1 cellular context compared by ENCODE assay signal in the genomic region with DNA sequence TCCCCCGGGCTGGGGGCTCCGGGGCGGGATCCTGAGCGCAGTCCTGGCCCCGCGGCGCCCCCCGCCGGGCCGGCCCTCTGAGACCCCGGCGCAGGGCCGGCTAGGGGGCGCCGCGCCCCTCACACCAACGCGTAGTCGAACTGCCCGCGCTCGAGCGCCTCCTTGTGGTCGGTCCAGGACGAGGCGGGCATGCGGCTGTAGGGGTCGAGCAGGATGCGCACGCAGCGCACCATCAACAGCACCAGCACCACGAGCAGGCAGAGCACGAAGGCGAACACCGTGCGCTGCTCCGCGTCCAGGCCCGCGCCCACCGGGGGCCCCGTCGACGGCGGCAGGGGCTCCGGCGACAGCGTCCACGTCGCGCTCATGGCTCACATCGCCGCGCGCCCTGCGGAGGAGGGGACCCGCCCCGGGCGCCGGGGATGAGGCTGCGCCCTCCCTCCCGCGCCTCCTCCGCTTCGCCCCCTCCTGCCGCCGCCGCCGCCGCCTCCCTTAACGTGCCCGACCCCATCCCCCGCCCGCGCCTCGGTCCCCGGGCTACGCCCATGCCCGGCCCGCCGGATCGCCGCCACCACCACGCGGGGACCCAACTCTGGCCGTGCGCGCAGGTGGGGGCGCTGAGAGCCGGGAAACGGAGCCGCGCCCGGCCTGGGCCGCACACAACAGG.
TF ChIP-seq lines count a peak whose summit lies in the region.

No MANE protein-coding gene starts in this region.

TF ChIP-seq in HepG2, 621 proteins besides CTCF, POLR2A, EP300 and RAD21 (continues in another document):
- TF ChIP-seq FOXA1 (IDR thresholded peaks at IDR 0.05) (no peak), FOXA1 (CRISPR knock-in tag; IDR thresholded peaks at IDR 0.05) (peak; percentile 40), SOX13 (IDR thresholded peaks at IDR 0.05) (no peak), SOX13 (CRISPR knock-in tag; conservative IDR thresholded peaks at IDR 0.05 in 1 of 2, IDR thresholded peaks at IDR 0.05 in 1 of 2) (peak in 1 of 2 experiments; percentile 26; a peak in 2 of 4 replicates), MXD4 (CRISPR knock-in tag; IDR thresholded peaks at IDR 0.05) (peak; percentile 70), ZBTB8A (CRISPR knock-in tag; IDR thresholded peaks at IDR 0.05; ENCODE audit: borderline replicate concordance, low read depth) (no peak), ZNF674 (CRISPR knock-in tag; IDR thresholded peaks at IDR 0.05; ENCODE audit: low read depth) (no peak), TMF1 (CRISPR knock-in tag; IDR thresholded peaks at IDR 0.05; ENCODE audit: low read depth) (0 out of 2 replicates have a peak, but pooled peaks have one; percentile 34), NFIB (CRISPR knock-in tag; IDR thresholded peaks at IDR 0.05; ENCODE audit: borderline replicate concordance) (no peak), RARA (CRISPR knock-in tag; IDR thresholded peaks at IDR 0.05) (peak; percentile 38), ZC3H4 (CRISPR knock-in tag; IDR thresholded peaks at IDR 0.05; ENCODE audit: borderline replicate concordance) (no peak), MXI1 (IDR thresholded peaks at IDR 0.05; ENCODE audit: borderline replicate concordance, low read depth, low read length) (peak; percentile 61; the same call in 1 of the 3 replicates), FOXA3 (CRISPR knock-in tag; IDR thresholded peaks at IDR 0.05) (peak; percentile 29; the same call in 1 of the 2 replicates), ARNT2 (CRISPR knock-in tag; IDR thresholded peaks at IDR 0.05; ENCODE audit: low read depth) (peak; percentile 89), SALL1 (CRISPR knock-in tag; IDR thresholded peaks at IDR 0.05) (peak; percentile 86), TEAD3 (CRISPR knock-in tag; optimal IDR thresholded peaks at IDR 0.05; ENCODE audit: borderline replicate concordance) (peak; percentile 71), ZFY (CRISPR knock-in tag; IDR thresholded peaks at IDR 0.05) (peak; percentile 74), ZNF790 (CRISPR knock-in tag; IDR thresholded peaks at IDR 0.05; ENCODE audit: borderline replicate concordance) (peak; percentile 50; the same call in 1 of the 2 replicates), REXO4 (CRISPR knock-in tag; IDR thresholded peaks at IDR 0.05; ENCODE audit: borderline replicate concordance) (no peak), ZFX (CRISPR knock-in tag; IDR thresholded peaks at IDR 0.05; ENCODE audit: low read depth) (peak; percentile 52; the same call in 1 of the 2 replicates), ZNF160 (CRISPR knock-in tag; IDR thresholded peaks at IDR 0.05) (peak; percentile 61; the same call in 1 of the 2 replicates), ZNF460 (CRISPR knock-in tag; IDR thresholded peaks at IDR 0.05; ENCODE audit: borderline replicate concordance) (no peak), ZNF260 (CRISPR knock-in tag; IDR thresholded peaks at IDR 0.05; ENCODE audit: borderline replicate concordance, low read depth) (no peak), HDAC1 (CRISPR knock-in tag; IDR thresholded peaks at IDR 0.05) (peak; percentile 44; the same call in 1 of the 2 replicates), CENPT (CRISPR knock-in tag; IDR thresholded peaks at IDR 0.05; ENCODE audit: low read depth) (0 out of 2 replicates have a peak, but pooled peaks have one; percentile 61), KLF9 (CRISPR knock-in tag; IDR thresholded peaks at IDR 0.05; ENCODE audit: low read depth) (no peak), ZNF607 (CRISPR knock-in tag; IDR thresholded peaks at IDR 0.05; ENCODE audit: borderline replicate concordance) (peak; percentile 78), PRMT3 (CRISPR knock-in tag; IDR thresholded peaks at IDR 0.05; ENCODE audit: borderline replicate concordance, low read depth) (peak; percentile 76), ZSCAN25 (CRISPR knock-in tag; IDR thresholded peaks at IDR 0.05) (peak; percentile 58; the same call in 1 of the 2 replicates), ZNF563 (CRISPR knock-in tag; IDR thresholded peaks at IDR 0.05) (peak; percentile 87; the same call in 1 of the 2 replicates), NFE2L2 (IDR thresholded peaks at IDR 0.05; ENCODE audit: low read length) (no peak), PLRG1 (conservative IDR thresholded peaks at IDR 0.05) (no peak), ISX (CRISPR knock-in tag; conservative IDR thresholded peaks at IDR 0.05) (peak; percentile 68; the same call in 1 of the 2 replicates), ARHGAP35 (CRISPR knock-in tag; IDR thresholded peaks at IDR 0.05; ENCODE audit: borderline replicate concordance) (peak; percentile 58; the same call in 1 of the 2 replicates), ZNF616 (CRISPR knock-in tag; IDR thresholded peaks at IDR 0.05; ENCODE audit: low read depth) (peak; percentile 91), FOSL2 (CRISPR knock-in tag; IDR thresholded peaks at IDR 0.05) (0 out of 2 replicates have a peak, but pooled peaks have one; percentile 26), KLF12 (CRISPR knock-in tag; IDR thresholded peaks at IDR 0.05; ENCODE audit: borderline replicate concordance) (peak; percentile 57; the same call in 1 of the 2 replicates), CHD4 (IDR thresholded peaks at IDR 0.05; ENCODE audit: borderline replicate concordance, low read length) (no peak), ZNF234 (CRISPR knock-in tag; conservative IDR thresholded peaks at IDR 0.05) (no peak)
- TF ChIP-seq, protein P1, sequence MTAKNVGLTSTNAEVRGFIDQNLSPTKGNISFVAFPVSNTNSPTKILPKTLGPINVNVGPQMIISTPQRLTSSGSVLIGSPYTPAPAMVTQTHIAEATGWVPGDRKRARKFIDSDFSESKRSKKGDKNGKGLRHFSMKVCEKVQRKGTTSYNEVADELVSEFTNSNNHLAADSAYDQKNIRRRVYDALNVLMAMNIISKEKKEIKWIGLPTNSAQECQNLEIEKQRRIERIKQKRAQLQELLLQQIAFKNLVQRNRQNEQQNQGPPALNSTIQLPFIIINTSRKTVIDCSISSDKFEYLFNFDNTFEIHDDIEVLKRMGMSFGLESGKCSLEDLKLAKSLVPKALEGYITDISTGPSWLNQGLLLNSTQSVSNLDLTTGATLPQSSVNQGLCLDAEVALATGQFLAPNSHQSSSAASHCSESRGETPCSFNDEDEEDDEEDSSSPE (CRISPR knock-in tag; IDR thresholded peaks at IDR 0.05), result peak; percentile 87
- TF ChIP-seq, protein P2, sequence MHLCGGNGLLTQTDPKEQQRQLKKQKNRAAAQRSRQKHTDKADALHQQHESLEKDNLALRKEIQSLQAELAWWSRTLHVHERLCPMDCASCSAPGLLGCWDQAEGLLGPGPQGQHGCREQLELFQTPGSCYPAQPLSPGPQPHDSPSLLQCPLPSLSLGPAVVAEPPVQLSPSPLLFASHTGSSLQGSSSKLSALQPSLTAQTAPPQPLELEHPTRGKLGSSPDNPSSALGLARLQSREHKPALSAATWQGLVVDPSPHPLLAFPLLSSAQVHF (CRISPR knock-in tag; IDR thresholded peaks at IDR 0.05), result peak; percentile 51; the same call in 1 of the 2 replicates
- TF ChIP-seq, protein P3, sequence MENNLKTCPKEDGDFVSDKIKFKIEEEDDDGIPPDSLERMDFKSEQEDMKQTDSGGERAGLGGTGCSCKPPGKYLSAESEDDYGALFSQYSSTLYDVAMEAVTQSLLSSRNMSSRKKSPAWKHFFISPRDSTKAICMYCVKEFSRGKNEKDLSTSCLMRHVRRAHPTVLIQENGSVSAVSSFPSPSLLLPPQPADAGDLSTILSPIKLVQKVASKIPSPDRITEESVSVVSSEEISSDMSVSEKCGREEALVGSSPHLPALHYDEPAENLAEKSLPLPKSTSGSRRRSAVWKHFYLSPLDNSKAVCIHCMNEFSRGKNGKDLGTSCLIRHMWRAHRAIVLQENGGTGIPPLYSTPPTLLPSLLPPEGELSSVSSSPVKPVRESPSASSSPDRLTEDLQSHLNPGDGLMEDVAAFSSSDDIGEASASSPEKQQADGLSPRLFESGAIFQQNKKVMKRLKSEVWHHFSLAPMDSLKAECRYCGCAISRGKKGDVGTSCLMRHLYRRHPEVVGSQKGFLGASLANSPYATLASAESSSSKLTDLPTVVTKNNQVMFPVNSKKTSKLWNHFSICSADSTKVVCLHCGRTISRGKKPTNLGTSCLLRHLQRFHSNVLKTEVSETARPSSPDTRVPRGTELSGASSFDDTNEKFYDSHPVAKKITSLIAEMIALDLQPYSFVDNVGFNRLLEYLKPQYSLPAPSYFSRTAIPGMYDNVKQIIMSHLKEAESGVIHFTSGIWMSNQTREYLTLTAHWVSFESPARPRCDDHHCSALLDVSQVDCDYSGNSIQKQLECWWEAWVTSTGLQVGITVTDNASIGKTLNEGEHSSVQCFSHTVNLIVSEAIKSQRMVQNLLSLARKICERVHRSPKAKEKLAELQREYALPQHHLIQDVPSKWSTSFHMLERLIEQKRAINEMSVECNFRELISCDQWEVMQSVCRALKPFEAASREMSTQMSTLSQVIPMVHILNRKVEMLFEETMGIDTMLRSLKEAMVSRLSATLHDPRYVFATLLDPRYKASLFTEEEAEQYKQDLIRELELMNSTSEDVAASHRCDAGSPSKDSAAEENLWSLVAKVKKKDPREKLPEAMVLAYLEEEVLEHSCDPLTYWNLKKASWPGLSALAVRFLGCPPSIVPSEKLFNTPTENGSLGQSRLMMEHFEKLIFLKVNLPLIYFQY (CRISPR knock-in tag; IDR thresholded peaks at IDR 0.05; ENCODE audit: borderline replicate concordance), result 0 out of 2 replicates have a peak, but pooled peaks have one; percentile 33
- TF ChIP-seq, protein P4, sequence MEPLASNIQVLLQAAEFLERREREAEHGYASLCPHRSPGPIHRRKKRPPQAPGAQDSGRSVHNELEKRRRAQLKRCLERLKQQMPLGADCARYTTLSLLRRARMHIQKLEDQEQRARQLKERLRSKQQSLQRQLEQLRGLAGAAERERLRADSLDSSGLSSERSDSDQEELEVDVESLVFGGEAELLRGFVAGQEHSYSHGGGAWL (CRISPR knock-in tag; IDR thresholded peaks at IDR 0.05), result peak; percentile 85
- TF ChIP-seq, protein P5, sequence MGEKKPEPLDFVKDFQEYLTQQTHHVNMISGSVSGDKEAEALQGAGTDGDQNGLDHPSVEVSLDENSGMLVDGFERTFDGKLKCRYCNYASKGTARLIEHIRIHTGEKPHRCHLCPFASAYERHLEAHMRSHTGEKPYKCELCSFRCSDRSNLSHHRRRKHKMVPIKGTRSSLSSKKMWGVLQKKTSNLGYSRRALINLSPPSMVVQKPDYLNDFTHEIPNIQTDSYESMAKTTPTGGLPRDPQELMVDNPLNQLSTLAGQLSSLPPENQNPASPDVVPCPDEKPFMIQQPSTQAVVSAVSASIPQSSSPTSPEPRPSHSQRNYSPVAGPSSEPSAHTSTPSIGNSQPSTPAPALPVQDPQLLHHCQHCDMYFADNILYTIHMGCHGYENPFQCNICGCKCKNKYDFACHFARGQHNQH (CRISPR knock-in tag; IDR thresholded peaks at IDR 0.05), result 0 out of 2 replicates have a peak, but pooled peaks have one; percentile 27
- TF ChIP-seq, protein P6, sequence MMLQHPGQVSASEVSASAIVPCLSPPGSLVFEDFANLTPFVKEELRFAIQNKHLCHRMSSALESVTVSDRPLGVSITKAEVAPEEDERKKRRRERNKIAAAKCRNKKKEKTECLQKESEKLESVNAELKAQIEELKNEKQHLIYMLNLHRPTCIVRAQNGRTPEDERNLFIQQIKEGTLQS (CRISPR knock-in tag; IDR thresholded peaks at IDR 0.05), result no peak; the same call in 1 of the 2 replicates
- TF ChIP-seq, protein P7, sequence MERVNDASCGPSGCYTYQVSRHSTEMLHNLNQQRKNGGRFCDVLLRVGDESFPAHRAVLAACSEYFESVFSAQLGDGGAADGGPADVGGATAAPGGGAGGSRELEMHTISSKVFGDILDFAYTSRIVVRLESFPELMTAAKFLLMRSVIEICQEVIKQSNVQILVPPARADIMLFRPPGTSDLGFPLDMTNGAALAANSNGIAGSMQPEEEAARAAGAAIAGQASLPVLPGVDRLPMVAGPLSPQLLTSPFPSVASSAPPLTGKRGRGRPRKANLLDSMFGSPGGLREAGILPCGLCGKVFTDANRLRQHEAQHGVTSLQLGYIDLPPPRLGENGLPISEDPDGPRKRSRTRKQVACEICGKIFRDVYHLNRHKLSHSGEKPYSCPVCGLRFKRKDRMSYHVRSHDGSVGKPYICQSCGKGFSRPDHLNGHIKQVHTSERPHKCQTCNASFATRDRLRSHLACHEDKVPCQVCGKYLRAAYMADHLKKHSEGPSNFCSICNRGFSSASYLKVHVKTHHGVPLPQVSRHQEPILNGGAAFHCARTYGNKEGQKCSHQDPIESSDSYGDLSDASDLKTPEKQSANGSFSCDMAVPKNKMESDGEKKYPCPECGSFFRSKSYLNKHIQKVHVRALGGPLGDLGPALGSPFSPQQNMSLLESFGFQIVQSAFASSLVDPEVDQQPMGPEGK (CRISPR knock-in tag; IDR thresholded peaks at IDR 0.05), result peak; percentile 55; the same call in 1 of the 2 replicates
- TF ChIP-seq, protein P8, sequence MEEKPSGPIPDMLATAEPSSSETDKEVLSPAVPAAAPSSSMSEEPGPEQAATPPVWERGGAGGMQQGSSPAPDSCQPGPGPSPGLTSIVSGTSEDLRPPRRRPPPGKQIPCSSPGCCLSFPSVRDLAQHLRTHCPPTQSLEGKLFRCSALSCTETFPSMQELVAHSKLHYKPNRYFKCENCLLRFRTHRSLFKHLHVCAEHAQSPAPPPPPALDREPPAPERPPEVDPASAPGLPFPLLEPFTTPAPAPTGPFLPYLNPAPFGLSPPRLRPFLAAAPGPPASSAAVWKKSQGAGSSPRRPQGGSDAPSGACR (CRISPR knock-in tag; IDR thresholded peaks at IDR 0.05), result peak; percentile 58; the same call in 1 of the 2 replicates
- TF ChIP-seq, protein P9, sequence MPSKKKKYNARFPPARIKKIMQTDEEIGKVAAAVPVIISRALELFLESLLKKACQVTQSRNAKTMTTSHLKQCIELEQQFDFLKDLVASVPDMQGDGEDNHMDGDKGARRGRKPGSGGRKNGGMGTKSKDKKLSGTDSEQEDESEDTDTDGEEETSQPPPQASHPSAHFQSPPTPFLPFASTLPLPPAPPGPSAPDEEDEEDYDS (CRISPR knock-in tag; IDR thresholded peaks at IDR 0.05), result peak; percentile 43; the same call in 1 of the 2 replicates
- TF ChIP-seq, protein P10, sequence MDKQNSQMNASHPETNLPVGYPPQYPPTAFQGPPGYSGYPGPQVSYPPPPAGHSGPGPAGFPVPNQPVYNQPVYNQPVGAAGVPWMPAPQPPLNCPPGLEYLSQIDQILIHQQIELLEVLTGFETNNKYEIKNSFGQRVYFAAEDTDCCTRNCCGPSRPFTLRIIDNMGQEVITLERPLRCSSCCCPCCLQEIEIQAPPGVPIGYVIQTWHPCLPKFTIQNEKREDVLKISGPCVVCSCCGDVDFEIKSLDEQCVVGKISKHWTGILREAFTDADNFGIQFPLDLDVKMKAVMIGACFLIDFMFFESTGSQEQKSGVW (CRISPR knock-in tag; IDR thresholded peaks at IDR 0.05; ENCODE audit: borderline replicate concordance), result no peak
- TF ChIP-seq, protein P11, sequence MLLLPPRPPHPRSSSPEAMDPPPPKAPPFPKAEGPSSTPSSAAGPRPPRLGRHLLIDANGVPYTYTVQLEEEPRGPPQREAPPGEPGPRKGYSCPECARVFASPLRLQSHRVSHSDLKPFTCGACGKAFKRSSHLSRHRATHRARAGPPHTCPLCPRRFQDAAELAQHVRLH (CRISPR knock-in tag; IDR thresholded peaks at IDR 0.05; ENCODE audit: borderline replicate concordance, low read depth), result peak; percentile 39; the same call in 1 of the 2 replicates
- TF ChIP-seq, protein P12, sequence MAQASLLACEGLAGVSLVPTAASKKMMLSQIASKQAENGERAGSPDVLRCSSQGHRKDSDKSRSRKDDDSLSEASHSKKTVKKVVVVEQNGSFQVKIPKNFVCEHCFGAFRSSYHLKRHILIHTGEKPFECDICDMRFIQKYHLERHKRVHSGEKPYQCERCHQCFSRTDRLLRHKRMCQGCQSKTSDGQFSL (CRISPR knock-in tag; IDR thresholded peaks at IDR 0.05), result peak; percentile 77; the same call in 1 of the 2 replicates
